ENCODE assay signal across 13 cellular contexts in the genomic region with DNA sequence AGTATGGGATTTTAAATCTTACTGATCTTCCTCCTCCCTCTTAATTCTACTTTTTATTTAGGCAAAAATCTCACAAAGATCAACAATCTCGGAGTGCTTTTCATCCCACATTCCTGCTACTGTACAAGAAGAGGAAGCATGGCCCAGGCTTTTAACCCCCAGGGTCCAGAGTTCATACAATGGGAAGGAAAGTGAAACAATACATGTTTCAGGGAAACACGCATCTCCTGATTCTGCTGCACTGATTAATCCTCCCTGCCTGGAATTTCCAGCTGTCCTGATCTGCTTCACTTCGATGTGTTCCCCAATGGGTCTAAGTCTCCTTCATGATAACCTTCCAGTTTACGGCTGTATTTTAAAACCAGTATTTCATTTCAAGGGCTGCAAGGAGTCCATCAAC. TPM values are rescaled to one million over a fixed set of nuclear protein-coding genes. Genes with fewer than 3 reads are reported as not detected.
DNase-seq lines count a peak whose midpoint lies in the region; ATAC-seq and TF ChIP-seq lines count a peak whose summit lies in the region.
"Had no signal": no experiment of that assay in that cellular context is flagged by ENCODE, and none has a peak within 500 bp of the region (broad histone marks: within the 10 kb centered on the region; RNA-seq: fewer than 3 reads in every experiment).

No MANE protein-coding gene starts in this region.

- H3K27me3 Mint-ChIP-seq in activated CD8-positive, alpha-beta memory T cell treated with anti-CD3 and anti-CD28 coated beads, Interleukin-2, amount 10 ng/mL, durations not matched to agents 7 days and 5 days, result peaks cover 6% of the 10 kb centered on the region
- no peaks in the 10 kb centered on the region for H3K27me3 Mint-ChIP-seq in osteocyte (ENCODE audit: unreplicated experiment)

- H3K27ac ChIP-seq in hepatocyte (peak overlapping the region; percentile 39), uterus (peak overlapping the region; percentile 63 to 64)
- H3K27ac ChIP-seq: 22Rv1 had no signal

- H3K9me2 ChIP-seq in hepatocyte (replicated peaks; ENCODE audit: insufficient read depth), result no peaks in the 10 kb centered on the region

- H4K20me1 ChIP-seq in hepatocyte (ENCODE audit: insufficient read depth, poor library complexity, severe bottlenecking), result no peaks in the 10 kb centered on the region

- H3K4me3 Mint-ChIP-seq in activated CD8-positive, alpha-beta memory T cell treated with anti-CD3 and anti-CD28 coated beads, Interleukin-2, amount 10 ng/mL, durations not matched to agents 7 days and 5 days, result no peak overlapping the region
- H3K4me3 Mint-ChIP-seq in osteocyte (ENCODE audit: unreplicated experiment), result no peak overlapping the region
- H3K4me3 Mint-ChIP-seq: CD4-positive, alpha-beta memory T cell had no signal

- ATAC-seq in activated CD8-positive, alpha-beta memory T cell treated with anti-CD3 and anti-CD28 coated beads, Interleukin-2, amount 10 ng/mL, durations not matched to agents 7 days and 5 days, result no peak

- H3K9me3 Mint-ChIP-seq in activated CD8-positive, alpha-beta memory T cell treated with anti-CD3 and anti-CD28 coated beads, Interleukin-2, amount 10 ng/mL, durations not matched to agents 7 days and 5 days (ENCODE audit: low read depth), result no peaks in the 10 kb centered on the region
- H3K9me3 Mint-ChIP-seq in osteocyte (ENCODE audit: unreplicated experiment), result no peaks in the 10 kb centered on the region

- no peak overlapping the region for H2AFZ ChIP-seq in hepatocyte

- no peak for TF ChIP-seq POLR2A in uterus (IDR thresholded peaks at IDR 0.05)

- TF ChIP-seq CTCF in hepatocyte (IDR thresholded peaks at IDR 0.05; ENCODE audit: poor library complexity) (no peak), osteocyte (IDR thresholded peaks at IDR 0.05) (no peak), uterus (IDR thresholded peaks at IDR 0.05) (no peak)

- H3K4me1 ChIP-seq in hepatocyte (ENCODE audit: insufficient read depth) (peaks cover 23% of the 10 kb centered on the region), uterus (peaks cover 0 to 13% of the 10 kb centered on the region in 2 donors)
- H3K4me1 ChIP-seq: pancreas had no signal

- 20% methylated on average over 4 of the region's 4 CpGs for WGBS in hepatocyte (ENCODE audit: low lambda C conversion rate, missing lambda C conversion rate)

- H3K4me1 Mint-ChIP-seq in activated CD8-positive, alpha-beta memory T cell treated with anti-CD3 and anti-CD28 coated beads, Interleukin-2, amount 10 ng/mL, durations not matched to agents 7 days and 5 days, result no peaks in the 10 kb centered on the region
- H3K4me1 Mint-ChIP-seq in osteocyte (ENCODE audit: unreplicated experiment), result peaks cover 73% of the 10 kb centered on the region
- H3K4me1 Mint-ChIP-seq: CD4-positive, alpha-beta memory T cell had no signal

- DNase-seq in activated CD8-positive, alpha-beta memory T cell treated with anti-CD3 and anti-CD28 coated beads, Interleukin-2, amount 10 ng/mL, durations not matched to agents 7 days and 5 days, result peak; percentile 12
- DNase-seq in activated CD8-positive, alpha-beta memory T cell treated with anti-CD3 and anti-CD28 coated beads, Interleukin-2, amount 50 U/mL, for 4 hours, result no peak
- DNase-seq in hepatocyte (ENCODE audit: low spot score) (peak; percentile 28), osteocyte (ENCODE audit: extremely low spot score, unreplicated experiment) (no peak), uterus (no peak), NCI-H345 (lab: John Stamatoyannopoulos, UW) (no peak)
- no peak for DNase-seq in activated naive CD4-positive, alpha-beta T cell treated with anti-CD3 and anti-CD28 coated beads, Interleukin-2, amount 50 U/mL, for 16 hours
- DNase-seq in activated CD4-positive, CD25-positive, alpha-beta regulatory T cell treated with anti-CD3 and anti-CD28 coated beads, Interleukin-2, amount 50 U/mL, for 72 hours, result no peak
- DNase-seq: CD4-positive, alpha-beta memory T cell; dorsolateral prefrontal cortex; NCI-H2081 treated with DMSO at 0.1 percent for 48 hours; pancreas had no signal

- CTCF ChIA-PET in activated CD8-positive, alpha-beta memory T cell treated with anti-CD3 and anti-CD28 coated beads, Interleukin-2, amount 10 ng/mL, durations not matched to agents 7 days and 5 days (lab: Charles Lee), result no interaction called here

- H3K9me3 ChIP-seq in hepatocyte (ENCODE audit: low read depth) (no peaks in the 10 kb centered on the region), uterus (no peaks in the 10 kb centered on the region)
- H3K9me3 ChIP-seq: pancreas had no signal

- intact Hi-C loops in uterus (cut with DNase I; ENCODE audit: low total_unique reads), result no loop called here

- H3K36me3 Mint-ChIP-seq in activated CD8-positive, alpha-beta memory T cell treated with anti-CD3 and anti-CD28 coated beads, Interleukin-2, amount 10 ng/mL, durations not matched to agents 7 days and 5 days, result no peaks in the 10 kb centered on the region
- H3K36me3 Mint-ChIP-seq in osteocyte (ENCODE audit: unreplicated experiment), result peaks cover 17% of the 10 kb centered on the region
- H3K36me3 Mint-ChIP-seq: CD4-positive, alpha-beta memory T cell had no signal

- H3K36me3 ChIP-seq in hepatocyte (replicated peaks; ENCODE audit: insufficient read depth, low read depth) (no peaks in the 10 kb centered on the region), uterus (no peaks in the 10 kb centered on the region)
- H3K36me3 ChIP-seq: pancreas had no signal

- peak overlapping the region; percentile 55 for H3K4me2 ChIP-seq in hepatocyte

- H3K79me2 ChIP-seq in hepatocyte, result peaks cover 35% of the 10 kb centered on the region

- no peak overlapping the region for H3K4me3 ChIP-seq in hepatocyte
- H3K4me3 ChIP-seq in uterus, result no peak overlapping the region
- H3K4me3 ChIP-seq: dorsolateral prefrontal cortex, pancreas had no signal

- H3K27ac Mint-ChIP-seq in activated CD8-positive, alpha-beta memory T cell treated with anti-CD3 and anti-CD28 coated beads, Interleukin-2, amount 10 ng/mL, durations not matched to agents 7 days and 5 days, result no peak overlapping the region
- peak overlapping the region; percentile 87 for H3K27ac Mint-ChIP-seq in osteocyte (ENCODE audit: unreplicated experiment)
- H3K27ac Mint-ChIP-seq: CD4-positive, alpha-beta memory T cell had no signal

- H3K27me3 ChIP-seq in hepatocyte (no peaks in the 10 kb centered on the region), uterus (no peaks in the 10 kb centered on the region)
- H3K27me3 ChIP-seq: pancreas had no signal

RNA-seq across cellular contexts. Expression of a gene that starts 44.5 kb away (rescaled TPM):
- not detected for total RNA-seq in activated CD8-positive, alpha-beta memory T cell treated with anti-CD3 and anti-CD28 coated beads, Interleukin-2, amount 10 ng/mL, durations not matched to agents 7 days and 5 days
- total RNA-seq in hepatocyte (223 and 269 TPM in 2 replicates), osteocyte (3,181 and 3,589 TPM in 2 replicates), uterus (100 to 1,000 TPM; 164 to 737 (median 209) TPM)
- polyA plus RNA-seq in hepatocyte, result 138 and 140 TPM in 2 replicates
- total RNA-seq: CD4-positive, alpha-beta memory T cell had no signal
- polyA plus RNA-seq: CD4-positive, alpha-beta memory T cell had no signal

RNA-seq across cellular contexts. Expression of a gene that starts 44.6 kb away (rescaled TPM):
- not detected for total RNA-seq in activated CD8-positive, alpha-beta memory T cell treated with anti-CD3 and anti-CD28 coated beads, Interleukin-2, amount 10 ng/mL, durations not matched to agents 7 days and 5 days
- total RNA-seq in hepatocyte (126 and 171 TPM in 2 replicates), osteocyte (2,001 and 2,067 TPM in 2 replicates), uterus (100 to 1,000 TPM; 157 to 606 (median 284) TPM)
- polyA plus RNA-seq in hepatocyte, result 220 and 221 TPM in 2 replicates
- total RNA-seq: CD4-positive, alpha-beta memory T cell had no signal
- polyA plus RNA-seq: CD4-positive, alpha-beta memory T cell had no signal

Comparison
In these comparisons a context has a peak if more than half of its experiments do, and no peak if none do; other contexts are left out.
1. DNase-seq: peak in activated CD8-positive, alpha-beta memory T cell treated with anti-CD3 and anti-CD28 coated beads, Interleukin-2, amount 10 ng/mL, durations not matched to agents 7 days and 5 days (single experiment) and hepatocyte (single experiment); none in activated CD8-positive, alpha-beta memory T cell treated with anti-CD3 and anti-CD28 coated beads, Interleukin-2, amount 50 U/mL, for 4 hours (single experiment), osteocyte (single experiment), uterus (0 of 2), NCI-H345 (single experiment), activated naive CD4-positive, alpha-beta T cell treated with anti-CD3 and anti-CD28 coated beads, Interleukin-2, amount 50 U/mL, for 16 hours (single experiment) and activated CD4-positive, CD25-positive, alpha-beta regulatory T cell treated with anti-CD3 and anti-CD28 coated beads, Interleukin-2, amount 50 U/mL, for 72 hours (single experiment).
2. RNA of a gene that starts 44.5 kb away (total RNA-seq): 3,181 to 3,589 TPM in osteocyte, 223 to 269 TPM in hepatocyte and 164 to 737 TPM in uterus; not detected in activated CD8-positive, alpha-beta memory T cell treated with anti-CD3 and anti-CD28 coated beads, Interleukin-2, amount 10 ng/mL, durations not matched to agents 7 days and 5 days; every median in the first group is over 100 times any median in the second.
3. RNA of a gene that starts 44.6 kb away (total RNA-seq): 2,001 to 2,067 TPM in osteocyte, 157 to 606 TPM in uterus and 126 to 171 TPM in hepatocyte; not detected in activated CD8-positive, alpha-beta memory T cell treated with anti-CD3 and anti-CD28 coated beads, Interleukin-2, amount 10 ng/mL, durations not matched to agents 7 days and 5 days; every median in the first group is over 100 times any median in the second.